In genomic region chr2:241228081-241228859, GRCh38 we compare ENCODE assay signal across 20 cellular contexts. TPM values are rescaled to one million over a fixed set of nuclear protein-coding genes. Genes with fewer than 3 reads are reported as not detected.
A peak's percentile ranks its signal among the peaks of the same experiment; 100 is the strongest.
DNase-seq lines count a peak whose midpoint lies in the region; ATAC-seq and TF ChIP-seq lines count a peak whose summit lies in the region.
"Had no signal": no experiment of that assay in that cellular context is flagged by ENCODE, and none has a peak within 500 bp of the region (broad histone marks: within the 10 kb centered on the region; RNA-seq: fewer than 3 reads in every experiment).

No MANE protein-coding gene starts in this region.

- no peaks in the 10 kb centered on the region for H3K9me3 Mint-ChIP-seq in osteocyte (ENCODE audit: unreplicated experiment)
- H3K9me3 Mint-ChIP-seq: immature natural killer cell, naive B cell had no signal

- intact Hi-C loops in left ventricle myocardium superior (cut with micrococcal nuclease) = no loop called here

- H3K4me3 Mint-ChIP-seq in osteocyte (ENCODE audit: unreplicated experiment) = no peak overlapping the region
- H3K4me3 Mint-ChIP-seq: CD4-positive, alpha-beta memory T cell; immature natural killer cell; naive B cell had no signal

- H3K27ac ChIP-seq in angular gyrus (ENCODE audit: low read depth, low read length) = peak overlapping the region; percentile 9
- H3K27ac ChIP-seq: skin epidermis had no signal

- TF ChIP-seq CTCF in osteocyte (IDR thresholded peaks at IDR 0.05) = no peak

- peak overlapping the region; percentile 2 for H3K27ac Mint-ChIP-seq in osteocyte (ENCODE audit: unreplicated experiment)

- no peak overlapping the region for H3K4me3 ChIP-seq in H7 (ENCODE audit: insufficient read depth, low read depth, low read length)
- H3K4me3 ChIP-seq: skin epidermis had no signal

- DNase-seq in H7 (peak; percentile 45), left ventricle myocardium superior (peak; percentile 24), osteocyte (ENCODE audit: extremely low spot score, unreplicated experiment) (no peak)
- no peak for DNase-seq in activated CD4-positive, CD25-positive, alpha-beta regulatory T cell (lab: John Stamatoyannopoulos, UW)
- DNase-seq: activated CD4-positive, alpha-beta T cell treated with anti-CD3 and anti-CD28 coated beads, Interleukin-2, amount 50 U/mL, for 1 hour; activated CD8-positive, alpha-beta memory T cell treated with anti-CD3 and anti-CD28 coated beads, Interleukin-2, amount 50 U/mL, for 48 hours; anterior cingulate cortex; CD4-positive, alpha-beta memory T cell; GF-D8; immature natural killer cell; MV-4-11; naive B cell; NCI-H2029 treated with DMSO at 0.1 percent for 48 hours; NCI-H446; stimulated activated CD4-positive, alpha-beta T cell treated with anti-CD3 and anti-CD28 coated beads, Interleukin-4, amount 100 ng/mL, for 24 hours had no signal

- peaks cover 26% of the 10 kb centered on the region for H3K36me3 ChIP-seq in H7 (replicated peaks; ENCODE audit: control insufficient read depth, insufficient read depth, low read length)

- no peaks in the 10 kb centered on the region for H3K27me3 Mint-ChIP-seq in osteocyte (ENCODE audit: unreplicated experiment)
- H3K27me3 Mint-ChIP-seq: CD4-positive, alpha-beta memory T cell had no signal

- H3K27me3 ChIP-seq in H7 (ENCODE audit: control insufficient read depth, insufficient read depth, low read length) = no peaks in the 10 kb centered on the region

- peaks cover 14% of the 10 kb centered on the region for H3K4me1 Mint-ChIP-seq in osteocyte (ENCODE audit: unreplicated experiment)

- peaks cover 45% of the 10 kb centered on the region for H3K36me3 Mint-ChIP-seq in osteocyte (ENCODE audit: unreplicated experiment)

- ATAC-seq in left ventricle myocardium superior (no peak), GM21723 (IDR thresholded peaks at IDR 0.05; ENCODE audit: unreplicated experiment) (no peak), GM18873 (IDR thresholded peaks at IDR 0.05; ENCODE audit: low FRiP score, unreplicated experiment) (no peak), HG02970 (IDR thresholded peaks at IDR 0.05; ENCODE audit: low FRiP score, unreplicated experiment) (no peak)

RNA-seq across cellular contexts. Expression of gene ANO7, which starts 39.8 kb away (rescaled TPM):
- total RNA-seq in H7 (2014; rRNA removed; shearing (Covaris generic)) = 2.0 and 4.0 TPM in 2 replicates
- 1.1 TPM for total RNA-seq in left ventricle myocardium superior
- 1.3 TPM in 2 replicates for total RNA-seq in osteocyte

Comparison
In these comparisons a context has a peak if more than half of its experiments do, and no peak if none do; other contexts are left out.
1. DNase-seq: peak in H7 (single experiment) and left ventricle myocardium superior (single experiment); none in osteocyte (single experiment) and activated CD4-positive, CD25-positive, alpha-beta regulatory T cell (0 of 4).